Comparison of ENCODE assay signal across 10 cellular contexts in the genomic region with DNA sequence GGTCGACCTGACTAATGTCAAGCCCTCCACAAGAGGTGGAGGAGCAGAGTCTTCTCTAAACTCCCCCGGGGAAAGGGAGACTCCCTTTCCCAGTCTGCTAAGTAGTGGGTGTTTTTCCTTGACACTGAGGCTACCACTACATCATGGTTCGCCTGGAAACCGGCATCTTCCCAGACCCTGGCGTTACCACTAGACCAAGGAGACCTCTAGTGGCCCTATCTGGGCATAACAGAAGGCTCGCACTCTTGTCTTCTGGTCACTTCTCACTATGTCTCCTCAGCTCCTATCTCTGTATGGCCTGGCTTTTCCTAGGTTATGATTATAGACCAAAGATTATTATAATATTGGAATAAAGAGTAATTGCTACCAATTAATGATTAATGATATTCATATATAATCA. TPM values are rescaled to one million over a fixed set of nuclear protein-coding genes. Genes with fewer than 3 reads are reported as not detected.
DNase-seq lines count a peak whose midpoint lies in the region; FAIRE-seq and TF ChIP-seq lines count a peak whose summit lies in the region.
"Not testable (repeated sequence)": the region's sequence is repeated elsewhere in the genome, so short reads cannot be mapped to it uniquely, and the experiment has no call there.
"Had no signal": no experiment of that assay in that cellular context is flagged by ENCODE, and none has a peak within 500 bp of the region (broad histone marks: within the 10 kb centered on the region; RNA-seq: fewer than 3 reads in every experiment).

No MANE protein-coding gene starts in this region.

- H3K27me3 Mint-ChIP-seq in Calu3 (ENCODE audit: unreplicated experiment); astrocyte (ENCODE audit: low read depth, unreplicated experiment): not testable (repeated sequence)

- H3K4me3 ChIP-seq in astrocyte (ENCODE audit: insufficient read depth, low read depth, low read length) = not testable (repeated sequence)

- H3K4me2 ChIP-seq in astrocyte (ENCODE audit: low read length) = not testable (repeated sequence)

- H3K36me3 Mint-ChIP-seq in Calu3 (ENCODE audit: insufficient read depth, unreplicated experiment); astrocyte (ENCODE audit: low read depth, unreplicated experiment): not testable (repeated sequence)

- H3K36me3 ChIP-seq in astrocyte (ENCODE audit: insufficient read depth, low read length) = not testable (repeated sequence)

- CTCF ChIA-PET in Calu3 (lab: Charles Lee) = not testable (repeated sequence)

- FAIRE-seq in astrocyte (lab: Jason Lieb, UNC) = not testable (repeated sequence)

- H3K4me1 Mint-ChIP-seq in Calu3 (ENCODE audit: low read depth, unreplicated experiment) = peaks cover 24% of the 10 kb centered on the region
- not testable (repeated sequence) for H3K4me1 Mint-ChIP-seq in astrocyte (ENCODE audit: low read depth, unreplicated experiment)

- H3K4me1 ChIP-seq in astrocyte (ENCODE audit: insufficient read depth, low read length) = not testable (repeated sequence)

- H3K27ac ChIP-seq in astrocyte (ENCODE audit: low read depth, low read length) = not testable (repeated sequence)

- DNase-seq in Calu3 = peak; percentile 79
- peak; percentile 63 for DNase-seq in HCEC 1CT
- DNase-seq in NCI-H2081 (lab: John Stamatoyannopoulos, UW) = peak; percentile 32 to 40
- DNase-seq in SHP77 (lab: John Stamatoyannopoulos, UW) = peak; percentile 51 to 60
- peak; percentile 21 for DNase-seq in astrocyte (ENCODE audit: low read depth)
- DNase-seq in fibroblast of the conjunctiva (ENCODE audit: low read depth) = peak; percentile 14
- DNase-seq in medulla oblongata (ENCODE audit: extremely low spot score) = peak; percentile 18
- peak; percentile 4 for DNase-seq in stimulated activated CD8-positive, alpha-beta memory T cell treated with anti-CD3 and anti-CD28 coated beads, Interleukin-7, amount 100 ng/mL, for 24 hours (ENCODE audit: low read depth)

- not testable (repeated sequence) for H3K9me3 ChIP-seq in astrocyte (ENCODE audit: insufficient read depth, low read depth, low read length)

- intact Hi-C loops in Calu3 (cut with micrococcal nuclease; ENCODE audit: unreplicated experiment) = loop anchor here (5.0 to 10.0 kb wide), 2 partner anchors 153 to 170 kb away; no protein-coding TSS in a partner anchor

- not testable (repeated sequence) for H4K20me1 ChIP-seq in astrocyte (ENCODE audit: insufficient read depth, low read length)

- H3K27me3 ChIP-seq in astrocyte (ENCODE audit: insufficient read depth, low read length) = not testable (repeated sequence)

- not testable (repeated sequence) for BruUV-seq in Calu3 (replicated peaks; lab: Mats Ljungman, UMichigan)

- TF ChIP-seq CTCF in Calu3 (IDR thresholded peaks at IDR 0.05; ENCODE audit: unreplicated experiment) = peak; percentile 73
- TF ChIP-seq CTCF in astrocyte (IDR thresholded peaks at IDR 0.05; ENCODE audit: insufficient read depth, low read depth, low read length) = peak; percentile 33

- H3K9me3 Mint-ChIP-seq in Calu3 (ENCODE audit: low read depth, unreplicated experiment) = not testable (repeated sequence)
- H3K9me3 Mint-ChIP-seq in astrocyte (ENCODE audit: unreplicated experiment) = peaks cover 14% of the 10 kb centered on the region

- not testable (repeated sequence) for H3K4me3 Mint-ChIP-seq in Calu3 (ENCODE audit: low read depth, unreplicated experiment); astrocyte (ENCODE audit: unreplicated experiment)

- not testable (repeated sequence) for H3K79me2 ChIP-seq in astrocyte (ENCODE audit: insufficient read depth, low read length)

- not testable (repeated sequence) for H3K9ac ChIP-seq in astrocyte (ENCODE audit: low read length)

- H3K27ac Mint-ChIP-seq in Calu3 (ENCODE audit: unreplicated experiment); astrocyte (ENCODE audit: unreplicated experiment): not testable (repeated sequence)

- H2AFZ ChIP-seq in astrocyte (ENCODE audit: low read depth, low read length) = peak overlapping the region; percentile 47

RNA-seq across cellular contexts. Expression of gene PSG9, which starts 5.4 kb away (rescaled TPM):
- total RNA-seq in Calu3 (2022) (0.17 TPM in 1 of 2 replicates, not detected in the other), astrocyte (0.18 and 0.31 TPM in 2 replicates)
- total RNA-seq: activated T-helper 1 cell treated with anti-CD3 and anti-CD28 coated beads, Interleukin-12 subunit alpha, Interleukin-12 subunit beta, Interleukin-2, Interleukin-4 antibody, amounts not matched to agents 30 ng/mL and 10 ng/mL and 1 ng/mL, durations not matched to agents 14 hours and 24 hours and 36 hours; upper lobe of left lung had no signal

Comparison
In these comparisons a context has a peak if more than half of its experiments do, and no peak if none do; other contexts are left out.
1. DNase-seq: peak in every context shown above with its lines; median percentile 79 in Calu3; 63 in HCEC 1CT; 56 in SHP77; 36 in NCI-H2081; 21 in astrocyte; 18 in medulla oblongata; 14 in fibroblast of the conjunctiva; 4 in stimulated activated CD8-positive, alpha-beta memory T cell treated with anti-CD3 and anti-CD28 coated beads, Interleukin-7, amount 100 ng/mL, for 24 hours.